11 cellular contexts compared by ENCODE assay signal in genomic region chr2:219058541-219059374, GRCh38. TPM values are rescaled to one million over a fixed set of nuclear protein-coding genes. Genes with fewer than 3 reads are reported as not detected.
DNase-seq lines count a peak whose midpoint lies in the region; TF ChIP-seq lines count a peak whose summit lies in the region.
"Had no signal": no experiment of that assay in that cellular context is flagged by ENCODE, and none has a peak within 500 bp of the region (broad histone marks: within the 10 kb centered on the region; RNA-seq: fewer than 3 reads in every experiment).

No MANE protein-coding gene starts in this region.

- H3K4me3 Mint-ChIP-seq in endothelial cell (ENCODE audit: unreplicated experiment) (no peak overlapping the region), neural progenitor cell (no peak overlapping the region)
- H3K4me3 Mint-ChIP-seq: mesothelial cell of epicardium had no signal

- H3K4me1 ChIP-seq in neural progenitor cell (peaks cover 19% of the 10 kb centered on the region), tibial nerve (peaks cover 0 to 43% (median 31%) of the 10 kb centered on the region in 4 donors)

- peaks cover 100% of the 10 kb centered on the region for H3K27me3 ChIP-seq in neural progenitor cell
- peaks cover 2 to 88% of the 10 kb centered on the region in 2 donors for H3K27me3 ChIP-seq in tibial nerve

- DNase-seq in Caki2 (ENCODE audit: low read depth) (peak; percentile 4), LoVo (ENCODE audit: low spot score) (peak; percentile 46), endothelial cell (ENCODE audit: low spot score) (peak; percentile 11), neural progenitor cell (ENCODE audit: low spot score) (peak; percentile 57), SKM-1 treated with dmso at 0.1 percent for 144 hours (lab: John Stamatoyannopoulos, UW; ENCODE audit: unreplicated experiment) (no peak), NCI-H82 (lab: John Stamatoyannopoulos, UW) (no peak), tibial nerve (ENCODE audit: low spot score in 2 of 2) (no peak)
- DNase-seq in stimulated activated naive CD4-positive, alpha-beta T cell (lab: John Stamatoyannopoulos, UW): no peak

- H3K4me1 Mint-ChIP-seq in endothelial cell (ENCODE audit: unreplicated experiment) (peaks cover 4% of the 10 kb centered on the region), neural progenitor cell (peaks cover 8% of the 10 kb centered on the region)

- H3K27ac Mint-ChIP-seq in endothelial cell (ENCODE audit: unreplicated experiment) (no peak overlapping the region), neural progenitor cell (no peak overlapping the region)
- H3K27ac Mint-ChIP-seq: activated B cell treated with CpG ODN at 0.5 μM for 24 hours; dendritic cell treated with granulocyte-macrophage colony-stimulating factor and Interleukin-4, amounts not matched to agents 40 ng/mL and 50 ng/mL, for 4 days; mesothelial cell of epicardium had no signal

- H3K4me3 ChIP-seq in neural progenitor cell (no peak overlapping the region), tibial nerve (peak overlapping the region in 1 of 4 donors; percentile 28)

- H3K9ac ChIP-seq in neural progenitor cell: no peak overlapping the region

- H3K36me3 ChIP-seq in neural progenitor cell (no peaks in the 10 kb centered on the region), tibial nerve (no peaks in the 10 kb centered on the region)

- no peak for TF ChIP-seq POLR2A in tibial nerve (IDR thresholded peaks at IDR 0.05)

- in situ Hi-C loops in Caki2 (cut with HindIII; ENCODE audit: low pct_unique_long_range_greater_than_20kb, low sequenced_read_pairs): no loop called here

- no peaks in the 10 kb centered on the region for H3K9me3 ChIP-seq in neural progenitor cell (ENCODE audit: low read depth)
- no peaks in the 10 kb centered on the region for H3K9me3 ChIP-seq in tibial nerve

- peaks cover 31% of the 10 kb centered on the region for H3K27me3 Mint-ChIP-seq in endothelial cell (ENCODE audit: unreplicated experiment)
- peaks cover 68% of the 10 kb centered on the region for H3K27me3 Mint-ChIP-seq in neural progenitor cell (ENCODE audit: insufficient read depth, low read depth)

- TF ChIP-seq EP300 in tibial nerve (IDR thresholded peaks at IDR 0.05): no peak

- H4K20me1 ChIP-seq in neural progenitor cell (ENCODE audit: low read depth): peaks cover 62% of the 10 kb centered on the region

- H3F3A ChIP-seq in neural progenitor cell (ENCODE audit: low read depth): peaks cover 17% of the 10 kb centered on the region

- no peak for TF ChIP-seq CTCF in endothelial cell (IDR thresholded peaks at IDR 0.05; ENCODE audit: unreplicated experiment)
- TF ChIP-seq CTCF in neural progenitor cell (IDR thresholded peaks at IDR 0.05): no peak
- TF ChIP-seq CTCF in tibial nerve (IDR thresholded peaks at IDR 0.05): no peak

- no peak overlapping the region for H3K27ac ChIP-seq in neural progenitor cell
- peak overlapping the region in 1 of 4 donors; percentile 51 for H3K27ac ChIP-seq in tibial nerve

- H3K79me2 ChIP-seq in neural progenitor cell (ENCODE audit: low read depth): no peaks in the 10 kb centered on the region

- H3K4me2 ChIP-seq in neural progenitor cell: peak overlapping the region; percentile 57

- WGBS in tibial nerve, 2 donors: 10 to 12% methylated on average over 22 to 34 of the region's 42 CpGs

- H3K36me3 Mint-ChIP-seq in endothelial cell (ENCODE audit: low read depth, unreplicated experiment) (peaks cover 3% of the 10 kb centered on the region), neural progenitor cell (no peaks in the 10 kb centered on the region)
- H3K36me3 Mint-ChIP-seq: mesothelial cell of epicardium had no signal

- no peak overlapping the region for H2AFZ ChIP-seq in neural progenitor cell (replicated peaks)

- H3K9me3 Mint-ChIP-seq in endothelial cell (ENCODE audit: unreplicated experiment) (no peaks in the 10 kb centered on the region), neural progenitor cell (peaks cover 3% of the 10 kb centered on the region)
- H3K9me3 Mint-ChIP-seq: activated B cell treated with CpG ODN at 0.5 μM for 24 hours; dendritic cell treated with granulocyte-macrophage colony-stimulating factor and Interleukin-4, amounts not matched to agents 40 ng/mL and 50 ng/mL, for 4 days; mesothelial cell of epicardium had no signal

RNA-seq across cellular contexts. Expression of gene IHH, which starts 2.0 kb away (rescaled TPM):
- not detected in 2 replicates for total RNA-seq in Caki2 (2014; rRNA removed; shearing (Covaris generic); ENCODE audit: low replicate concordance)
- not detected for total RNA-seq in endothelial cell (ENCODE audit: unreplicated experiment)
- total RNA-seq in neural progenitor cell (ENCODE audit: low replicate concordance): 0.06 TPM in 1 of 2 replicates, not detected in the other
- total RNA-seq in tibial nerve: under 1 TPM in 1 of 4 donors, not detected in 3; 0.63 TPM
- total RNA-seq: activated B cell treated with CpG ODN at 0.5 μM for 24 hours had no signal

RNA-seq across cellular contexts. Expression of gene CFAP65, which starts 17.4 kb away (rescaled TPM):
- total RNA-seq in Caki2 (2014; rRNA removed; shearing (Covaris generic); ENCODE audit: low replicate concordance): not detected in 2 replicates
- total RNA-seq in endothelial cell (ENCODE audit: unreplicated experiment): 0.59 TPM
- total RNA-seq in neural progenitor cell (ENCODE audit: low replicate concordance): 0.22 and 0.80 TPM in 2 replicates
- total RNA-seq in tibial nerve: not detected
- total RNA-seq: activated B cell treated with CpG ODN at 0.5 μM for 24 hours, mesothelial cell of epicardium had no signal

Comparison
In these comparisons a context has a peak if more than half of its experiments do, and no peak if none do; other contexts are left out.
1. DNase-seq: peak in Caki2 (single experiment), LoVo (single experiment), endothelial cell (single experiment) and neural progenitor cell (single experiment); none in SKM-1 treated with dmso at 0.1 percent for 144 hours (single experiment), NCI-H82 (single experiment), tibial nerve (0 of 2) and stimulated activated naive CD4-positive, alpha-beta T cell (0 of 6).